In the genomic region with DNA sequence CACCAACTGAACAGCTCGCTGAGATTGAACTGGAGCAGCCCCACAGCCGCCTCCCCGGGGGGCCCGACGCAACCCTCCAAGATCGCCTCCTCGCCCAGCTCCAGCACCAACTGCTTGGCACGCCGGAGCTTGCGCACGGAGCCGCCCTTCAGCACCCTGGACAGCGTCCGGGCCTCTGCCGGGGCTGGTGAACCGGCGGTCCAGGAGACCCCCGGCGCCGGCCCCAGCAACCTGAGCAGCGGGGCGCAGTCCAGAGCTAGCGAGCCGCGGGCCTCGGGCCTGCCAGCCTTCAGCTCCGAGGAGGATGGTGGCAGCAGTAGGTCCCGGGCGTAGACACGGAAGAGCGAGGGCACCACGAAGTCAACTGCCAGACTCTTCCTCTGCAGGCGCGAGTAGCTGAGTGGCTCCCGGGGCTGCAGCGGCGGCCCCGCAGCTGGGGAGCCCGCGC, we compare ENCODE assay signal across 8 cellular contexts. TPM values are rescaled to one million over a fixed set of nuclear protein-coding genes. Genes with fewer than 3 reads are reported as not detected.
A peak's percentile ranks its signal among the peaks of the same experiment; 100 is the strongest.
DNase-seq lines count a peak whose midpoint lies in the region; ATAC-seq, FAIRE-seq and TF ChIP-seq lines count a peak whose summit lies in the region.

No MANE protein-coding gene starts in this region.

- H3K36me3 ChIP-seq in HUES6 (ENCODE audit: control insufficient read depth, insufficient read depth, low read length) (no peaks in the 10 kb centered on the region), pancreas (no peaks in the 10 kb centered on the region)

- peak; percentile 26 to 43 for ATAC-seq in activated T-cell treated with anti-CD3 and anti-CD28 coated beads, Interleukin-2, amount 50 U/mL, for 4 hours
- ATAC-seq in pancreas (peak; percentile 66 to 76 (median 70)), GM21825 (IDR thresholded peaks at IDR 0.05; ENCODE audit: unreplicated experiment) (no peak)

- peaks cover 74% of the 10 kb centered on the region for H3K27me3 Mint-ChIP-seq in activated T-cell treated with anti-CD3 and anti-CD28 coated beads, Interleukin-2, amount 50 U/mL, for 4 hours (ENCODE audit: low read depth)

- peak overlapping the region; percentile 56 for H3K4me3 ChIP-seq in HUES6 (ENCODE audit: low read depth, low read length)
- H3K4me3 ChIP-seq in pancreas, result peak overlapping the region; percentile 7 to 47 (median 28)

- H3K27ac ChIP-seq in HUES6 (ENCODE audit: low read depth, low read length) (no peak overlapping the region), pancreas (no peak overlapping the region)

- no peaks in the 10 kb centered on the region for H3K36me3 Mint-ChIP-seq in activated T-cell treated with anti-CD3 and anti-CD28 coated beads, Interleukin-2, amount 50 U/mL, for 4 hours (ENCODE audit: insufficient read depth)

- no peak for TF ChIP-seq CTCF in pancreas (IDR thresholded peaks at IDR 0.05)

- intact Hi-C loops in pancreas (cut with DNase I), result no loop called here

- H3K4me1 ChIP-seq in HUES6 (ENCODE audit: control insufficient read depth, insufficient read depth, low read length), result peaks cover 11% of the 10 kb centered on the region
- peaks cover 6 to 10% (median 8%) of the 10 kb centered on the region in 3 donors for H3K4me1 ChIP-seq in pancreas

- peaks cover 21% of the 10 kb centered on the region for H3K4me1 Mint-ChIP-seq in activated T-cell treated with anti-CD3 and anti-CD28 coated beads, Interleukin-2, amount 50 U/mL, for 4 hours (ENCODE audit: low read depth)

- peak; percentile 64 for DNase-seq in AG08396 (ENCODE audit: low spot score)
- DNase-seq in activated T-cell treated with anti-CD3 and anti-CD28 coated beads, Interleukin-2, amount 50 U/mL, for 4 hours, result peak; percentile 19
- DNase-seq in germinal center (ENCODE audit: low spot score), result peak; percentile 53
- peak; percentile 61 to 94 (median 80) for DNase-seq in pancreas
- no peak for DNase-seq in NCI-H187 treated with DMSO at 0.1 percent for 48 hours (lab: John Stamatoyannopoulos, UW)
- DNase-seq in NCI-H1092 (lab: John Stamatoyannopoulos, UW), result no peak

- WGBS in pancreas, 2 donors, result 0 to 3% methylated on average over 33 to 40 of the region's 40 CpGs

- H3K9me3 ChIP-seq in HUES6 (ENCODE audit: control insufficient read depth, insufficient read depth, low read depth, low read length), result no peaks in the 10 kb centered on the region
- H3K9me3 ChIP-seq in pancreas, result no peaks in the 10 kb centered on the region

- H3K27me3 ChIP-seq in HUES6 (ENCODE audit: control insufficient read depth, insufficient read depth, low read length) (peaks cover 54% of the 10 kb centered on the region), pancreas (peaks cover 0 to 23% (median 7%) of the 10 kb centered on the region in 4 donors)

- H3K4me3 Mint-ChIP-seq in activated T-cell treated with anti-CD3 and anti-CD28 coated beads, Interleukin-2, amount 50 U/mL, for 4 hours, result no peak overlapping the region

- no peaks in the 10 kb centered on the region for H3K9me3 Mint-ChIP-seq in activated T-cell treated with anti-CD3 and anti-CD28 coated beads, Interleukin-2, amount 50 U/mL, for 4 hours

- no peak for FAIRE-seq in pancreas (lab: Jason Lieb, UNC)

- no peak overlapping the region for H3K9ac ChIP-seq in HUES6 (ENCODE audit: low read length)

RNA-seq across cellular contexts. Expression of a gene that starts 1.2 kb away (rescaled TPM):
- not detected for total RNA-seq in activated T-cell treated with anti-CD3 and anti-CD28 coated beads, Interleukin-2, amount 50 U/mL, for 4 hours
- under 1 TPM in 5 of 6 donors, not detected in 1; 0.06 to 0.17 (median 0.09) TPM for total RNA-seq in pancreas
- polyA plus RNA-seq in pancreas, result under 1 TPM in 1 of 2 donors, not detected in 1; 0.05 TPM

Comparison
In these comparisons a context has a peak if more than half of its experiments do, and no peak if none do; other contexts are left out.
1. DNase-seq: peak in AG08396 (single experiment), activated T-cell treated with anti-CD3 and anti-CD28 coated beads, Interleukin-2, amount 50 U/mL, for 4 hours (single experiment), germinal center (single experiment) and pancreas (6 of 6); none in NCI-H187 treated with DMSO at 0.1 percent for 48 hours (single experiment) and NCI-H1092 (single experiment).